In the genomic region with DNA sequence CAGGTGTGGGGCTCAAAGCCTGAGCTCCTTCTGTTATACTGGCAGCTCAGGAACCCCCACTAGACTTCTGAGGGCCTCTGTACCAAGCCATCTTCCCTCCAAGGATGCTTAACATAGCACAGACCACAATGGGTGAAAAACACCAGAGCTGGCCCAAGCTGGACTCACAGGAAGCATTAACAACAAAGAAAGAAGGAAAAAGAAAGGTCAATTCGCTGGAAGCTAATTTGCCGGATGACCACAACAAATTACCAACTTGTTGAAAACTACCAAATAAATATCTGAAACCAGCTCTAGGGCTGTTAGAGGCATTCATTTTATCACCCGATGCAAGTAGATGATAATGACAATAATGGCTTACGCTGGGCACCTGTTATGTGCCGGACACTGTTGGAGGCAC, we compare ENCODE assay signal across 8 cellular contexts.
"Had no signal": no experiment of that assay in that cellular context is flagged by ENCODE, and none has a peak within 500 bp of the region (broad histone marks: within the 10 kb centered on the region; RNA-seq: fewer than 3 reads in every experiment).

No MANE protein-coding gene starts in this region.

- H3K27ac ChIP-seq: GM23248 had no signal

- H3K9ac ChIP-seq: GM23248 had no signal

- ATAC-seq: HCT116, K562 had no signal

- H3K4me1 ChIP-seq: HAP-1 had no signal

- DNase-seq: GM23248, GOT3, H7, HFFc6, IMR-90 had no signal

- H3K4me3 ChIP-seq: GM23248, HAP-1, K562 had no signal

- H3K9me3 ChIP-seq: HAP-1 had no signal
